In the genomic region with DNA sequence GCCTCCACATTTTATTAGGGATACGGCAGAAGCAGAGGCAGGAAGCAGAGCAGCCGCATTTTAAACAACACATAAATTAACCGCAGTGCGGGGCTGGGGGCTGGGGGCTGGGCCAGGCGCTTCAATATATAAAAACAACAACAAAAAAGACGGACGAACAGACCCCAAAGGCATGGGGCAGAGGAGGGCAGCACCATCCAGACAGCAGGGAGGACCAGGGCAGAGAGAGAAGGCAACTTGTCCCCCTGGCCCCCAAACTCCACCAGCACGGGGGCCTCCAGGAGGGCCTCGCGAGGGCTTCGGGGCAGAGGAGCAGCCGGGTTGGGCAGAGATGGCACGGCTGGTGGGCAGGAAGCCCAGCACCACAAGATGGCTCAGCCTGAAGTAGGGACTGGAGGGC, we compare ENCODE assay signal across 22 cellular contexts.
"Had no signal": no experiment of that assay in that cellular context is flagged by ENCODE, and none has a peak within 500 bp of the region (broad histone marks: within the 10 kb centered on the region; RNA-seq: fewer than 3 reads in every experiment).

No MANE protein-coding gene starts in this region.

- H3K27me3 ChIP-seq: heart left ventricle, neural progenitor cell, ovary, right atrium auricular region, stomach, suprapubic skin, tibial nerve had no signal

- H3K27ac ChIP-seq: coronary artery, heart left ventricle, neural progenitor cell, ovary, psoas muscle, right atrium auricular region, stomach, suprapubic skin, tibial nerve had no signal

- H3K9ac ChIP-seq: neural progenitor cell had no signal

- H2AFZ ChIP-seq: neural progenitor cell had no signal

- H3K4me2 ChIP-seq: neural progenitor cell had no signal

- FAIRE-seq: islet of Langerhans, urothelium cell line had no signal

- H3K4me1 ChIP-seq: heart left ventricle, neural progenitor cell, psoas muscle, right atrium auricular region, stomach, suprapubic skin, tibial nerve had no signal

- H3K36me3 ChIP-seq: ovary had no signal

- DNase-seq: activated CD4-positive, alpha-beta memory T cell treated with anti-CD3 and anti-CD28 coated beads, Interleukin-2, amount 10 ng/mL, durations not matched to agents 7 days and 5 days; activated CD4-positive, alpha-beta T cell treated with anti-CD3 and anti-CD28 coated beads, Interleukin-2, amount 10 ng/mL, durations not matched to agents 24 days and 14 days; activated effector memory CD4-positive, alpha-beta T cell treated with anti-CD3 and anti-CD28 coated beads, Interleukin-2, amount 50 U/mL, for 16 hours; activated naive CD4-positive, alpha-beta T cell treated with anti-CD3 and anti-CD28 coated beads, Interleukin-2, amount 50 U/mL, for 16 hours; activated naive CD8-positive, alpha-beta T cell treated with anti-CD3 and anti-CD28 coated beads, Interleukin-2, amount 50 U/mL, for 24 hours; cerebellar nuclear complex; heart left ventricle; mesendoderm; naive B cell; psoas muscle; stimulated activated CD4-positive, alpha-beta T cell treated with anti-CD3 and anti-CD28 coated beads, Interleukin-1b, Interleukin-23, amount 100 ng/mL, for 48 hours; stomach had no signal

- H3K4me3 ChIP-seq: coronary artery, heart left ventricle, neural progenitor cell, ovary, psoas muscle, right atrium auricular region, stomach, suprapubic skin, tibial nerve had no signal

- H3K9me3 ChIP-seq: ovary, right atrium auricular region, stomach, suprapubic skin had no signal

- ATAC-seq: activated CD4-positive, CD25-positive, alpha-beta regulatory T cell treated with anti-CD3 and anti-CD28 coated beads, Interleukin-2, amount 50 U/mL, for 24 hours; activated naive CD8-positive, alpha-beta T cell treated with anti-CD3 and anti-CD28 coated beads, Interleukin-2, amount 50 U/mL, for 24 hours; psoas muscle; stimulated activated effector memory CD8-positive, alpha-beta T cell treated with anti-CD3 and anti-CD28 coated beads, Interleukin-12 subunit alpha, Interleukin-12 subunit beta, amount 100 ng/mL, for 72 hours had no signal
